Comparison of ENCODE assay signal across 5 cellular contexts in the genomic region with DNA sequence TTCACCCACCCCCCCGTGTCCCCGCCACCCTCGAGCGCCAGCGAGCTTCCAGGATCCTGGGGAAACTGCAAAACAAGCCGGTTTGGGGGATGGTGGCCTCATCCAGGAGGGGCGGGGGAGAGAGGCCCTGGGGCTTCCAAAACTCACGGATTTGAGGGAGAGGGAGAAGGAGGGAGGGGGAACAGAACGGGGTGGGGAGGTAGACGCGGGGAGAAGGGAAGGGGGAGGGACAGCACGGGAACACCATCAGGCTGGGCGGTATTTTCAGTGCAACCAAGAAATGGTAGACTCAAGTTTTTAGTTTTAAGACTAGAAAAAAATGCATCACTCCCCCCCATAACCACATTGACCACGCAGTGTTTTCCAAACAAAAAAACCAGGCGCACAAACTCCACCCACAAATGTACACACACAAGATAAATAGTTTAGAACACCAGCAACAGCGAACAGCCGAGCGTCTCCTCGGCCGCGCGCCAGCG. TPM values are rescaled to one million over a fixed set of nuclear protein-coding genes. Genes with fewer than 3 reads are reported as not detected.
A peak's percentile ranks its signal among the peaks of the same experiment; 100 is the strongest.
DNase-seq lines count a peak whose midpoint lies in the region; ATAC-seq and TF ChIP-seq lines count a peak whose summit lies in the region.

No MANE protein-coding gene starts in this region.

- peak overlapping the region in 51 of 59 donors; percentile 27 to 85 (median 71) for H3K27ac ChIP-seq in dorsolateral prefrontal cortex
- no peak overlapping the region for H3K27ac ChIP-seq in psoas muscle

- WGBS in psoas muscle, 3 donors = 4 to 5% (median 4%) methylated on average over 22 to 23 of the region's 23 CpGs

- H3K9me3 ChIP-seq in psoas muscle = no peaks in the 10 kb centered on the region

- ATAC-seq in psoas muscle (no peak), GM18519 (IDR thresholded peaks at IDR 0.05; ENCODE audit: low FRiP score, unreplicated experiment) (no peak)

- TF ChIP-seq CTCF in dorsolateral prefrontal cortex (IDR thresholded peaks at IDR 0.05 in 54 of 56, conservative IDR thresholded peaks at IDR 0.05 in 2 of 56; ENCODE audit: low read depth in 1 of 56, partially characterized antibody in 56 of 56) (no peak), psoas muscle (IDR thresholded peaks at IDR 0.05) (no peak)

- intact Hi-C loops in dorsolateral prefrontal cortex (cut with DNase I) = no loop called here
- intact Hi-C loops in psoas muscle (cut with DNase I) = no loop called here

- H3K27me3 ChIP-seq in dorsolateral prefrontal cortex (peaks cover 0 to 54% (median 12%) of the 10 kb centered on the region in 45 donors), psoas muscle (ENCODE audit: insufficient read depth in 3 of 3, low read length in 2 of 3) (peaks cover 0 to 68% (median 24%) of the 10 kb centered on the region in 3 donors)

- DNase-seq in NCI-H2171 treated with DMSO at 0.1 percent for 48 hours (lab: John Stamatoyannopoulos, UW) (peak; percentile 55), dorsolateral prefrontal cortex (peak in 1 of 10 donors; percentile 42), psoas muscle (no peak), NCI-H1436 (lab: John Stamatoyannopoulos, UW) (no peak)

- no peaks in the 10 kb centered on the region for H3K36me3 ChIP-seq in psoas muscle (ENCODE audit: insufficient read depth in 1 of 2, low read depth in 1 of 2)

- peaks cover 21% of the 10 kb centered on the region for H3K4me1 ChIP-seq in psoas muscle

- H3K4me3 ChIP-seq in dorsolateral prefrontal cortex (peak overlapping the region; percentile 34 to 72 (median 59)), psoas muscle (peak overlapping the region; percentile 66)

RNA-seq across cellular contexts. Expression of gene NRARP, which starts 1.4 kb away (rescaled TPM):
- 10 to 100 TPM in 47 of 120 experiments, 1 to 10 TPM in 73; 4.6 to 17.2 (median 9.3) TPM for total RNA-seq in dorsolateral prefrontal cortex
- 1 to 10 TPM; 3.5 to 7.5 (median 5.3) TPM for total RNA-seq in psoas muscle
- polyA plus RNA-seq in psoas muscle = 1 to 10 TPM in 1 of 3 donors, under 1 TPM in 2; 0.73 to 1.4 (median 0.91) TPM

RNA-seq across cellular contexts. Expression of gene TOR4A, which starts 23.1 kb away (rescaled TPM):
- total RNA-seq in dorsolateral prefrontal cortex (1 to 10 TPM in 106 of 120 experiments, under 1 TPM in 14; 0.75 to 5.2 (median 1.7) TPM), psoas muscle (1 to 10 TPM; 1.7 to 2.3 (median 2.1) TPM)
- 1 to 10 TPM in 2 of 3 donors, under 1 TPM in 1; 0.77 to 2.3 (median 1.1) TPM for polyA plus RNA-seq in psoas muscle

RNA-seq across cellular contexts. Expression of gene NELFB, which starts 45.5 kb away (rescaled TPM):
- total RNA-seq in dorsolateral prefrontal cortex = 100 to 1,000 TPM in 1 of 120 experiments, 10 to 100 TPM in 119; 50.4 to 106 (median 64.4) TPM
- 10 to 100 TPM; 39.1 to 53.7 (median 42.8) TPM for total RNA-seq in psoas muscle
- polyA plus RNA-seq in psoas muscle = 10 to 100 TPM; 43.2 to 74.3 (median 58.5) TPM

RNA-seq across cellular contexts. Expression of gene STPG3, which starts 49.6 kb away (rescaled TPM):
- total RNA-seq in dorsolateral prefrontal cortex = not detected
- total RNA-seq in psoas muscle = not detected
- polyA plus RNA-seq in psoas muscle = under 1 TPM in 1 of 3 donors, not detected in 2; 0.08 TPM

RNA-seq across cellular contexts. Expression of gene TUBB4B, which starts 59.6 kb away (rescaled TPM):
- 100 to 1,000 TPM; 132 to 331 (median 230) TPM for total RNA-seq in dorsolateral prefrontal cortex
- 100 to 1,000 TPM; 111 to 273 (median 230) TPM for total RNA-seq in psoas muscle
- polyA plus RNA-seq in psoas muscle = 100 to 1,000 TPM; 350 to 838 (median 389) TPM
